Comparison of ENCODE assay signal across 19 cellular contexts in the genomic region with DNA sequence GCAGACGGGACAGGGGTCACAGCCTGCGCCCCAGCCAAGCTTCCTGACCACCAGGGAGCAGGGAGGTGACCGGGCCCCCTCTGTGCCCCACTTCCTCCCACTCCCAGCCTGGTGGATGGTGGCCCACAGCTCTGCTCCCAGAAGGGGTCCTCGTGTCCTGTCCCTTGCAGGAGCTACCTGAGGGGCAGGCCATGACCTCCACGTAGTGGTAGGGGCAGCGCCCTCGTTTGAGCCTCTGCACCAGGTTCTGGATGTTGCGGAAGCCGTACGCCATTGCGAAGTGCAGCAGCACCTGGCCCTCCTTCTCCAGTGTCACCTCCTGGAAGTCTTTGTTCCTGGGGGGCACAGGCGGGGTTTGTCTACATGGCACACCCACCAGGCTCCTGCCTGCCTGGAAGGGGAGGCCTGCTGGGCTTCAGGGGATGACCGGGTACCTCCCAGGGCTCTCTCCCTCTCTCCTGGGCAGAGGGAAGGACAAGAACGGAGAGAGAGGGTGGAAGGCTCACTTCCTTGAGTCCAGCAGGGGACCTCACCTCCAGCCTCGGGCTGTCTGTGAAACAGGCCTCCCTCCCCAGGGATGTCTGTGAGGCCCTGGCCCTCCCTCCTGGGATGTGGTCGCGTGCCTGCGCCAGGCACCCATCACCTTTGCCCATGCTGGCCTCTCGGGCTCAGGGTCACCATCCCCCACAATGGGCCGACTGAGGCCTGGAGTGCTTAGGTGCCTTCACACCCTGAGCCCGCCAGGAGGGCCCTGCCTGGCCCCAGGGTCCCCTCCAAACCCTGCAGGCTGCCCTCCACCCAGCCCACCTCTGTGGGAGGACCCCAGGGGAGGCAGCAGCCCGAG. TPM values are rescaled to one million over a fixed set of nuclear protein-coding genes. Genes with fewer than 3 reads are reported as not detected.
A peak's percentile ranks its signal among the peaks of the same experiment; 100 is the strongest.
DNase-seq lines count a peak whose midpoint lies in the region; ATAC-seq and TF ChIP-seq lines count a peak whose summit lies in the region.
"Had no signal": no experiment of that assay in that cellular context is flagged by ENCODE, and none has a peak within 500 bp of the region (broad histone marks: within the 10 kb centered on the region; RNA-seq: fewer than 3 reads in every experiment).

No MANE protein-coding gene starts in this region.

- H3K36me3 ChIP-seq in GM06990 (ENCODE audit: control insufficient read depth, insufficient read depth, low read length) = peaks cover 23% of the 10 kb centered on the region
- H3K36me3 ChIP-seq in NT2/D1 (ENCODE audit: insufficient read depth, insufficient read length, low read length) = peaks cover 67% of the 10 kb centered on the region
- peaks cover 29 to 62% (median 58%) of the 10 kb centered on the region in 4 donors for H3K36me3 ChIP-seq in esophagus muscularis mucosa

- DNase-seq in GM06990 (ENCODE audit: extremely low read depth, insufficient read length) (peak; percentile 10), NT2/D1 (ENCODE audit: low read depth, low spot score) (no peak), sciatic nerve (ENCODE audit: low spot score) (peak; percentile 55), esophagus muscularis mucosa (ENCODE audit: extremely low spot score) (no peak), MCF 10A (ENCODE audit: unreplicated experiment) (no peak)
- DNase-seq: activated CD4-positive, alpha-beta T cell treated with anti-CD3 and anti-CD28 coated beads for 48 hours; activated naive CD4-positive, alpha-beta T cell treated with anti-CD3 and anti-CD28 coated beads, Interleukin-2, amount 10 ng/mL, durations not matched to agents 7 days and 5 days; brain microvascular endothelial cell; NCI-H1048; NCI-H1694 treated with DMSO at 0.1 percent for 48 hours; NCI-H524 treated with DMSO at 0.1 percent for 48 hours; NK-92 treated with Interleukin-12 subunit alpha and Interleukin-12 subunit beta, amount 100 ng/mL, for 24 hours; SHP77 treated with DMSO at 0.1 percent for 48 hours; stimulated activated naive CD4-positive, alpha-beta T cell treated with Interleukin-2 at 50 U/mL for 16 hours had no signal

- peaks cover 16% of the 10 kb centered on the region for H3K4me1 ChIP-seq in NT2/D1 (ENCODE audit: insufficient read depth, insufficient read length)
- peaks cover 26 to 35% (median 32%) of the 10 kb centered on the region in 4 donors for H3K4me1 ChIP-seq in esophagus muscularis mucosa

- H3K36me3 Mint-ChIP-seq in MCF 10A (ENCODE audit: insufficient read depth, unreplicated experiment) = peaks cover 42% of the 10 kb centered on the region

- H3K9me3 Mint-ChIP-seq in MCF 10A (ENCODE audit: unreplicated experiment) = no peaks in the 10 kb centered on the region
- H3K9me3 Mint-ChIP-seq: activated naive CD4-positive, alpha-beta T cell treated with anti-CD3 and anti-CD28 coated beads, Interleukin-2, amount 10 ng/mL, durations not matched to agents 7 days and 5 days; CD8-positive, alpha-beta T cell; GM23338 had no signal

- no peaks in the 10 kb centered on the region for H3K4me1 Mint-ChIP-seq in MCF 10A (ENCODE audit: insufficient read depth, unreplicated experiment)
- H3K4me1 Mint-ChIP-seq: GM23338 had no signal

- H3K27me3 ChIP-seq in GM06990 (replicated peaks; ENCODE audit: control insufficient read depth, insufficient read depth, low read length) (no peaks in the 10 kb centered on the region), NT2/D1 (ENCODE audit: insufficient read depth, insufficient read length) (peaks cover 6% of the 10 kb centered on the region), esophagus muscularis mucosa (peaks cover 0 to 35% (median 21%) of the 10 kb centered on the region in 4 donors)
- H3K27me3 ChIP-seq: brain microvascular endothelial cell had no signal

- H3K27me3 Mint-ChIP-seq in MCF 10A (ENCODE audit: insufficient read depth, unreplicated experiment) = no peaks in the 10 kb centered on the region

- H3K4me3 Mint-ChIP-seq in MCF 10A (ENCODE audit: unreplicated experiment) = no peak overlapping the region
- H3K4me3 Mint-ChIP-seq: activated naive CD4-positive, alpha-beta T cell treated with anti-CD3 and anti-CD28 coated beads, Interleukin-2, amount 10 ng/mL, durations not matched to agents 7 days and 5 days; GM23338 had no signal

- no peak overlapping the region for H3K27ac Mint-ChIP-seq in MCF 10A (ENCODE audit: low read depth, unreplicated experiment)
- H3K27ac Mint-ChIP-seq: activated naive CD4-positive, alpha-beta T cell treated with anti-CD3 and anti-CD28 coated beads, Interleukin-2, amount 10 ng/mL, durations not matched to agents 7 days and 5 days; CD8-positive, alpha-beta T cell; GM23338 had no signal

- no peaks in the 10 kb centered on the region for H3K9me3 ChIP-seq in NT2/D1 (ENCODE audit: insufficient read depth, low read length)
- no peaks in the 10 kb centered on the region for H3K9me3 ChIP-seq in esophagus muscularis mucosa
- H3K9me3 ChIP-seq: left lung, psoas muscle had no signal

- intact Hi-C loops in sciatic nerve (cut with DNase I) = no loop called here
- intact Hi-C loops in esophagus muscularis mucosa (cut with DNase I) = no loop called here
- intact Hi-C loops in MCF 10A (cut with micrococcal nuclease) = no loop called here

- no peak overlapping the region for H3K27ac ChIP-seq in esophagus muscularis mucosa (replicated peaks in 1 of 4)
- H3K27ac ChIP-seq: brain microvascular endothelial cell, left lung, psoas muscle had no signal

- no peak for TF ChIP-seq CTCF in GM06990 (IDR thresholded peaks at IDR 0.05; ENCODE audit: insufficient read depth, low read length, poor library complexity, severe bottlenecking)
- TF ChIP-seq CTCF in esophagus muscularis mucosa (IDR thresholded peaks at IDR 0.05) = no peak
- TF ChIP-seq CTCF in MCF 10A (IDR thresholded peaks at IDR 0.05; ENCODE audit: unreplicated experiment) = no peak

- POLR2A ChIA-PET in MCF 10A (lab: Yijun Ruan, JAX) = interaction anchor here (1.1 to 3.5 kb wide), 5 partner anchors 10 to 47 kb away, joined by 3 to 23 read pairs (median 4); partner anchors contain the start of genes ANTKMT, CIAO3, JMJD8 and METRN

- CTCF ChIA-PET in MCF 10A (lab: Yijun Ruan, JAX) = interaction anchor here (0.5 to 1.7 kb wide), 4 partner anchors 9 to 52 kb away, joined by 3 to 6 read pairs (median 5); partner anchors contain the start of gene CIAO3

- ATAC-seq in sciatic nerve = no peak
- ATAC-seq: CD8-positive, alpha-beta T cell; GM23338; left lung; Panc1 had no signal

- H3K9ac ChIP-seq in NT2/D1 (ENCODE audit: insufficient read length, low read depth) = peak overlapping the region; percentile 16

- 79% methylated on average over 17 of the region's 22 CpGs for WGBS in esophagus muscularis mucosa

- BruUV-seq in MCF 10A (replicated peaks; lab: Mats Ljungman, UMichigan) = no TSS peak

- TF ChIP-seq POLR2A in esophagus muscularis mucosa (IDR thresholded peaks at IDR 0.05; ENCODE audit: low read depth) = no peak

- H3K4me3 ChIP-seq in GM06990 (replicated peaks; ENCODE audit: low read depth, low read length) (no peak overlapping the region), NT2/D1 (ENCODE audit: insufficient read length, low read depth) (no peak overlapping the region), esophagus muscularis mucosa (no peak overlapping the region)
- H3K4me3 ChIP-seq: GM23338, left lung, psoas muscle had no signal

- no peak for TF ChIP-seq EP300 in esophagus muscularis mucosa (IDR thresholded peaks at IDR 0.05)

RNA-seq across cellular contexts. Expression of gene HAGHL, which starts 4.0 kb away (rescaled TPM):
- total RNA-seq in sciatic nerve = 6.5 TPM
- total RNA-seq in esophagus muscularis mucosa = 1 to 10 TPM; 1.7 to 5.6 (median 4.5) TPM
- 20.1 and 24.5 TPM in 2 replicates for total RNA-seq in MCF 10A (2022)

RNA-seq across cellular contexts. Expression of gene CCDC78, which starts 4.6 kb away (rescaled TPM):
- total RNA-seq in sciatic nerve = 2.1 TPM
- 1 to 10 TPM in 1 of 4 donors, under 1 TPM in 3; 0.33 to 2.5 (median 0.61) TPM for total RNA-seq in esophagus muscularis mucosa
- 4.6 and 6.0 TPM in 2 replicates for total RNA-seq in MCF 10A (2022)

RNA-seq across cellular contexts. Expression of gene CIAO3, which starts 9.9 kb away (rescaled TPM):
- 26.9 TPM for total RNA-seq in sciatic nerve
- 10 to 100 TPM; 19.4 to 33.3 (median 30.2) TPM for total RNA-seq in esophagus muscularis mucosa
- 28.5 and 31.1 TPM in 2 replicates for total RNA-seq in MCF 10A (2022)

RNA-seq across cellular contexts. Expression of gene ANTKMT, which starts 9.9 kb away (rescaled TPM):
- total RNA-seq in sciatic nerve = 26.3 TPM
- 10 to 100 TPM; 26.5 to 48.6 (median 40.3) TPM for total RNA-seq in esophagus muscularis mucosa
- 54.7 and 55.8 TPM in 2 replicates for total RNA-seq in MCF 10A (2022)

RNA-seq across cellular contexts. Expression of gene METRN, which starts 16.0 kb away (rescaled TPM):
- 120 TPM for total RNA-seq in sciatic nerve
- 100 to 1,000 TPM in 1 of 4 donors, 10 to 100 TPM in 3; 56.5 to 143 (median 78.0) TPM for total RNA-seq in esophagus muscularis mucosa
- 56.3 and 69.5 TPM in 2 replicates for total RNA-seq in MCF 10A (2022)

Comparison
In these comparisons a context has a peak if more than half of its experiments do, and no peak if none do; other contexts are left out.
1. DNase-seq: peak in GM06990 (single experiment) and sciatic nerve (single experiment); none in NT2/D1 (single experiment), esophagus muscularis mucosa (single experiment) and MCF 10A (single experiment).